8 cellular contexts compared by ENCODE assay signal in the genomic region with DNA sequence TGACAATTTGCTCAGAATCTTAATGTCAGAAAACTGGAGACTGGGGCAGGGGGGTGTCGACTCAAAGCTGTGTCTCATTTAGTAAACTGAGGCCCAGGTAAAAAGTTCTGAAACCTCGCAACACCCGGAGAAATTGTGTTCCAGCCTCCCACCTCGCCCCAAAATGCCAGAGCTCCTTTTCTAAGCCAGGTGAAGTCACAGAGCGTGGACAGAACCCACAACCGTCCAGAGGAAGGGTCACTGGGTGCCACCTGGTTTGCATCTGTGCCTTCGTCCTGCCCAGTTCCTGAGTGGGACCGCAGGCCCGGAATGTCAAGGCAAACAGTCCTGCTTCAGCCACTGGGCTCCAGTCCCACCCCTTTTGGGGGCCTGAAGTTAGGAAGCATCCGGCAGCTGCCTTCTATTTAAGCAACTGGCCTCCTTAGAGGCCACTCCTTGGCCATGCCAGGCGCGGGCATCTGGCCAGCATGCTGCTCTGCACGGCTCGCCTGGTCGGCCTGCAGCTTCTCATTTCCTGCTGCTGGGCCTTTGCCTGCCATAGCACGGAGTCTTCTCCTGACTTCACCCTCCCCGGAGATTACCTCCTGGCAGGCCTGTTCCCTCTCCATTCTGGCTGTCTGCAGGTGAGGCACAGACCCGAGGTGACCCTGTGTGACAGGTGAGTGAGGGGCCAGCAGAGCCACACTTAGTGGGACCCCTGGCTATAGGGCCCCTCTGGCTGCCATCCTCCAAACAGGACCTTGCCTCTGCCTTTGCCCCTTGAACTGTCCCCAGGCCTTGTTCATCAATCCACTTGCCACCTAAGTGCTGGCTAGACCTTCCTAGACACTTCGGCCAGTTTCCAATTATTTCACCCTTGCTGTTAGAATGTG. TPM values are rescaled to one million over a fixed set of nuclear protein-coding genes. Genes with fewer than 3 reads are reported as not detected.
DNase-seq lines count a peak whose midpoint lies in the region; ATAC-seq and TF ChIP-seq lines count a peak whose summit lies in the region.

Gene TAS1R1, plus strand, starts transcription at position 401 of the 872 bp plus-strand sequence. Its CDS starts 67 bp downstream, at position 468.

- H3K27me3 ChIP-seq in mammary epithelial cell (ENCODE audit: insufficient read depth, low read length): no peaks in the 10 kb centered on the region

- H3K4me3 ChIP-seq in mammary epithelial cell (replicated peaks in 1 of 3; ENCODE audit: insufficient read depth in 1 of 3, low read depth in 2 of 3, low read length in 3 of 3): peak within 1 kb of the TSS; percentile 96 to 100 (median 97)

- peaks cover 34% of the 10 kb centered on the region for H3K79me2 ChIP-seq in mammary epithelial cell (ENCODE audit: insufficient read depth, low read length)

- WGBS in mammary epithelial cell (ENCODE audit: low coverage, missing lambda C conversion rate): 56% methylated on average over 12 of the region's 19 CpGs

- dilution Hi-C loops in mammary epithelial cell (cut with HindIII; ENCODE audit: low sequenced_read_pairs): no loop called here

- peak within 1 kb of the TSS; percentile 72 for H3K4me2 ChIP-seq in mammary epithelial cell (ENCODE audit: insufficient read depth, low read depth, low read length)

- H3K36me3 Mint-ChIP-seq in stimulated activated naive CD8-positive, alpha-beta T cell treated with anti-CD3 and anti-CD28 coated beads, Interleukin-15, Interleukin-2, amounts not matched to agents 100 ng/mL and 50 ng/mL, for 24 hours (ENCODE audit: low read depth): peaks cover 9% of the 10 kb centered on the region

- TF ChIP-seq CTCF in mammary epithelial cell (conservative IDR thresholded peaks at IDR 0.05 in 1 of 2, IDR thresholded peaks at IDR 0.05 in 1 of 2; ENCODE audit: extremely low read depth in 1 of 2, insufficient read depth in 1 of 2, low read depth in 1 of 2, low read length in 2 of 2): no peak

- no TSS peak for BruUV-seq in mammary epithelial cell (replicated peaks; lab: Mats Ljungman, UMichigan)

- DNase-seq in stimulated activated naive CD8-positive, alpha-beta T cell treated with anti-CD3 and anti-CD28 coated beads, Interleukin-15, Interleukin-2, amounts not matched to agents 100 U/mL and 50 U/mL, for 24 hours: no peak
- DNase-seq in mammary epithelial cell (no peak), left lobe of liver (ENCODE audit: low spot score) (peak; percentile 49), substantia nigra (lab: John Stamatoyannopoulos, UW) (peak in 32 of 49 donors; percentile 2 to 82 (median 28)), D341Med (ENCODE audit: low spot score) (no peak), NCI-H1436 treated with DMSO at 0.1 percent for 48 hours (lab: John Stamatoyannopoulos, UW) (no peak)

- no peak for ATAC-seq in stimulated activated naive CD8-positive, alpha-beta T cell treated with anti-CD3 and anti-CD28 coated beads, Interleukin-15, Interleukin-2, amounts not matched to agents 100 U/mL and 50 U/mL, for 24 hours
- ATAC-seq in left lobe of liver: no peak
- ATAC-seq in GM21825 (IDR thresholded peaks at IDR 0.05; ENCODE audit: unreplicated experiment): no peak

- peaks cover 14% of the 10 kb centered on the region for H3K4me1 ChIP-seq in mammary epithelial cell (ENCODE audit: insufficient read depth, low read length)

- no peaks in the 10 kb centered on the region for H3K27me3 Mint-ChIP-seq in stimulated activated naive CD8-positive, alpha-beta T cell treated with anti-CD3 and anti-CD28 coated beads, Interleukin-15, Interleukin-2, amounts not matched to agents 100 ng/mL and 50 ng/mL, for 24 hours

- peak within 1 kb of the TSS; percentile 92 for H3K9ac ChIP-seq in mammary epithelial cell (ENCODE audit: insufficient read depth, low read length)

- H3K36me3 ChIP-seq in mammary epithelial cell (ENCODE audit: insufficient read depth, low read length): peaks cover 3% of the 10 kb centered on the region

- H3K9me3 ChIP-seq in mammary epithelial cell (replicated peaks; ENCODE audit: insufficient read depth, low read length): no peaks in the 10 kb centered on the region

- no peak within 1 kb of the TSS for H3K27ac Mint-ChIP-seq in stimulated activated naive CD8-positive, alpha-beta T cell treated with anti-CD3 and anti-CD28 coated beads, Interleukin-15, Interleukin-2, amounts not matched to agents 100 ng/mL and 50 ng/mL, for 24 hours

- H3K4me1 Mint-ChIP-seq in stimulated activated naive CD8-positive, alpha-beta T cell treated with anti-CD3 and anti-CD28 coated beads, Interleukin-15, Interleukin-2, amounts not matched to agents 100 ng/mL and 50 ng/mL, for 24 hours (ENCODE audit: low read depth): peaks cover 20% of the 10 kb centered on the region

- H3K4me3 Mint-ChIP-seq in stimulated activated naive CD8-positive, alpha-beta T cell treated with anti-CD3 and anti-CD28 coated beads, Interleukin-15, Interleukin-2, amounts not matched to agents 100 ng/mL and 50 ng/mL, for 24 hours: peak within 1 kb of the TSS; percentile 85

- in situ Hi-C loops in mammary epithelial cell (cut with MboI; ENCODE audit: low sequenced_read_pairs in 2 of 2): no loop called here

- no peaks in the 10 kb centered on the region for H4K20me1 ChIP-seq in mammary epithelial cell (ENCODE audit: insufficient read depth, low read length)

- peak within 1 kb of the TSS; percentile 91 for H2AFZ ChIP-seq in mammary epithelial cell (ENCODE audit: low read depth, low read length)

- no peaks in the 10 kb centered on the region for H3K9me3 Mint-ChIP-seq in stimulated activated naive CD8-positive, alpha-beta T cell treated with anti-CD3 and anti-CD28 coated beads, Interleukin-15, Interleukin-2, amounts not matched to agents 100 ng/mL and 50 ng/mL, for 24 hours

- intact Hi-C loops in mammary epithelial cell (cut with micrococcal nuclease): loop anchor here (1.0 to 5.0 kb wide), 6 partner anchors 24 to 652 kb away; partner anchors contain the start of gene ZBTB48

- CTCF ChIA-PET in mammary epithelial cell (lab: Charles Lee; ENCODE audit: low non-redundant PET): interaction anchor here (0.6 kb wide), 1 partner anchor 112 kb away, joined by 3 read pairs; no protein-coding TSS in a partner anchor

- H3K27ac ChIP-seq in mammary epithelial cell (ENCODE audit: insufficient read depth, low read depth, low read length) (peak within 1 kb of the TSS; percentile 75), substantia nigra (ENCODE audit: low read depth, low read length, poor library complexity, severe bottlenecking) (peak within 1 kb of the TSS; percentile 68)

RNA-seq across cellular contexts. Expression of gene TAS1R1, which starts in this region (rescaled TPM):
- total RNA-seq in mammary epithelial cell (under 1 TPM in 1 of 2 donors, not detected in 1; 0.09 TPM), left lobe of liver (0.05 TPM)
- polyA plus RNA-seq in mammary epithelial cell: 0.05 TPM
- polyA minus RNA-seq in mammary epithelial cell: not detected

Comparison
In these comparisons a context has a peak if more than half of its experiments do, and no peak if none do; other contexts are left out.
1. Peak in DNase-seq in left lobe of liver; RNA of the gene not detected or under 1 TPM.
2. DNase-seq: peak in substantia nigra (32 of 49); none in stimulated activated naive CD8-positive, alpha-beta T cell treated with anti-CD3 and anti-CD28 coated beads, Interleukin-15, Interleukin-2, amounts not matched to agents 100 U/mL and 50 U/mL, for 24 hours (single experiment), mammary epithelial cell (single experiment), D341Med (single experiment) and NCI-H1436 treated with DMSO at 0.1 percent for 48 hours (single experiment).